Comparison of ENCODE assay signal across 8 cellular contexts in genomic region chr3:32392530-32393302, GRCh38. TPM values are rescaled to one million over a fixed set of nuclear protein-coding genes. Genes with fewer than 3 reads are reported as not detected.
DNase-seq lines count a peak whose midpoint lies in the region; ATAC-seq and TF ChIP-seq lines count a peak whose summit lies in the region.

No MANE protein-coding gene starts in this region.

- DNase-seq in AG08395 (ENCODE audit: low spot score) (peak; percentile 67), epithelial cell of prostate (ENCODE audit: low read depth, low spot score) (no peak), myocyte (ENCODE audit: low read depth) (peak; percentile 39), vagina (ENCODE audit: extremely low spot score in 2 of 2) (no peak), COLO668 (lab: John Stamatoyannopoulos, UW; ENCODE audit: unreplicated experiment) (no peak)
- peak; percentile 16 for DNase-seq in activated CD4-positive, alpha-beta T cell treated with anti-CD3 and anti-CD28 coated beads, Interleukin-2, amount 10 ng/mL, durations not matched to agents 7 days and 5 days

- intact Hi-C loops in vagina (cut with DNase I): loop anchor here (10.0 kb wide), 1 partner anchor 72 kb away; no protein-coding TSS in a partner anchor

- no peaks in the 10 kb centered on the region for H3K36me3 ChIP-seq in vagina

- ATAC-seq in HG02642 (IDR thresholded peaks at IDR 0.05; ENCODE audit: poor library complexity, unreplicated experiment) (peak; percentile 12), GM18907 (IDR thresholded peaks at IDR 0.05; ENCODE audit: unreplicated experiment) (no peak)

- TF ChIP-seq POLR2A in vagina (IDR thresholded peaks at IDR 0.05): no peak

- no peaks in the 10 kb centered on the region for H3K9me3 Mint-ChIP-seq in activated CD4-positive, alpha-beta T cell treated with anti-CD3 and anti-CD28 coated beads, Interleukin-2, amount 10 ng/mL, durations not matched to agents 7 days and 5 days

- CTCF ChIA-PET in activated CD4-positive, alpha-beta T cell treated with anti-CD3 and anti-CD28 coated beads, Interleukin-2, amount 10 ng/mL, durations not matched to agents 7 days and 5 days (lab: Charles Lee): no interaction called here

- H3K4me1 ChIP-seq in vagina: no peaks in the 10 kb centered on the region

- H3K4me3 Mint-ChIP-seq in activated CD4-positive, alpha-beta T cell treated with anti-CD3 and anti-CD28 coated beads, Interleukin-2, amount 10 ng/mL, durations not matched to agents 7 days and 5 days: peak overlapping the region; percentile 94

- H3K4me1 Mint-ChIP-seq in activated CD4-positive, alpha-beta T cell treated with anti-CD3 and anti-CD28 coated beads, Interleukin-2, amount 10 ng/mL, durations not matched to agents 7 days and 5 days: peaks cover 64% of the 10 kb centered on the region

- TF ChIP-seq CTCF in vagina (IDR thresholded peaks at IDR 0.05): no peak

- H3K27ac ChIP-seq in epithelial cell of prostate (peak overlapping the region; percentile 25), vagina (peak overlapping the region; percentile 80)

- H3K27me3 Mint-ChIP-seq in activated CD4-positive, alpha-beta T cell treated with anti-CD3 and anti-CD28 coated beads, Interleukin-2, amount 10 ng/mL, durations not matched to agents 7 days and 5 days: no peaks in the 10 kb centered on the region

- H3K27me3 ChIP-seq in vagina: no peaks in the 10 kb centered on the region

- H3K9me3 ChIP-seq in vagina: no peaks in the 10 kb centered on the region

- POLR2A ChIA-PET in activated CD4-positive, alpha-beta T cell treated with anti-CD3 and anti-CD28 coated beads, Interleukin-2, amount 10 ng/mL, durations not matched to agents 7 days and 5 days (lab: Charles Lee): no interaction called here

- H3K4me3 ChIP-seq in vagina: peak overlapping the region; percentile 63 to 71

- H3K27ac Mint-ChIP-seq in activated CD4-positive, alpha-beta T cell treated with anti-CD3 and anti-CD28 coated beads, Interleukin-2, amount 10 ng/mL, durations not matched to agents 7 days and 5 days: peak overlapping the region; percentile 95

- H3K36me3 Mint-ChIP-seq in activated CD4-positive, alpha-beta T cell treated with anti-CD3 and anti-CD28 coated beads, Interleukin-2, amount 10 ng/mL, durations not matched to agents 7 days and 5 days (ENCODE audit: low read depth): peaks cover 30% of the 10 kb centered on the region

RNA-seq across cellular contexts. Expression of gene CMTM7, which starts 1.1 kb away (rescaled TPM):
- 10 to 100 TPM; 45.9 to 62.6 TPM for total RNA-seq in activated CD4-positive, alpha-beta T cell treated with anti-CD3 and anti-CD28 coated beads, Interleukin-2, amount 10 ng/mL, durations not matched to agents 7 days and 5 days
- total RNA-seq in myocyte: 10.2 and 15.2 TPM in 2 replicates
- 6.1 TPM for polyA plus RNA-seq in myocyte (2012)
- total RNA-seq in vagina: 11.0 TPM

Comparison
In these comparisons a context has a peak if more than half of its experiments do, and no peak if none do; other contexts are left out.
1. DNase-seq: peak in AG08395 (single experiment), activated CD4-positive, alpha-beta T cell treated with anti-CD3 and anti-CD28 coated beads, Interleukin-2, amount 10 ng/mL, durations not matched to agents 7 days and 5 days (single experiment) and myocyte (single experiment); none in epithelial cell of prostate (single experiment), vagina (0 of 2) and COLO668 (single experiment).